Comparison of ENCODE assay signal across 9 cellular contexts in genomic region chr5:179801304-179802206, GRCh38. TPM values are rescaled to one million over a fixed set of nuclear protein-coding genes. Genes with fewer than 3 reads are reported as not detected.
A peak's percentile ranks its signal among the peaks of the same experiment; 100 is the strongest.
DNase-seq lines count a peak whose midpoint lies in the region; ATAC-seq and TF ChIP-seq lines count a peak whose summit lies in the region.
"Had no signal": no experiment of that assay in that cellular context is flagged by ENCODE, and none has a peak within 500 bp of the region (broad histone marks: within the 10 kb centered on the region; RNA-seq: fewer than 3 reads in every experiment).

No MANE protein-coding gene starts in this region.

- CTCF ChIA-PET in GM10248 (lab: Yijun Ruan, JAX), result interaction anchor here (0.6 to 3.5 kb wide), 41 partner anchors 8 to 515 kb away, joined by 3 to 20 read pairs (median 4); partner anchors contain the start of genes LTC4S, MRNIP and SQSTM1
- CTCF ChIA-PET in activated B cell treated with CpG ODN at 0.5 μM for 24 hours (lab: Charles Lee), result interaction anchor here (0.5 to 3.6 kb wide), 25 partner anchors 10 to 527 kb away, joined by 3 to 29 read pairs (median 4); partner anchors contain the start of genes SQSTM1 and TBC1D9B

- TF ChIP-seq CTCF in GM10248 (IDR thresholded peaks at IDR 0.05; ENCODE audit: control extremely low read depth, extremely low read depth, low read depth, missing control alignments) (peak; percentile 73), activated B cell treated with CpG ODN at 0.5 μM for 24 hours (IDR thresholded peaks at IDR 0.05) (no peak)

- ATAC-seq in HG03280 (IDR thresholded peaks at IDR 0.05; ENCODE audit: unreplicated experiment), result peak; percentile 32
- peak; percentile 58 for ATAC-seq in activated B cell treated with CpG ODN at 0.5 μM for 24 hours (ENCODE audit: low read depth)
- peak; percentile 57 for ATAC-seq in memory B cell (ENCODE audit: low read depth)
- no peak for ATAC-seq in GM18520 (IDR thresholded peaks at IDR 0.05; ENCODE audit: unreplicated experiment)
- ATAC-seq in GM18519 (IDR thresholded peaks at IDR 0.05; ENCODE audit: low FRiP score, unreplicated experiment), result no peak

- H3K36me3 Mint-ChIP-seq in activated B cell treated with CpG ODN at 0.5 μM for 24 hours (ENCODE audit: low read depth), result peaks cover 27% of the 10 kb centered on the region
- peaks cover 6% of the 10 kb centered on the region for H3K36me3 Mint-ChIP-seq in memory B cell

- H3K9me3 Mint-ChIP-seq in activated B cell treated with CpG ODN at 0.5 μM for 24 hours (no peaks in the 10 kb centered on the region), memory B cell (no peaks in the 10 kb centered on the region)

- POLR2A ChIA-PET in GM10248 (lab: Yijun Ruan, JAX) (interaction anchor here (0.8 to 1.0 kb wide), 3 partner anchors 19 to 186 kb away, joined by 3 to 8 read pairs (median 3); partner anchors contain the start of gene SQSTM1), activated B cell treated with CpG ODN at 0.5 μM for 24 hours (lab: Charles Lee) (interaction anchor here (0.6 to 3.6 kb wide), 9 partner anchors 10 to 174 kb away, joined by 3 to 56 read pairs (median 5); partner anchors contain the start of genes MRNIP and SQSTM1)

- H3K4me3 Mint-ChIP-seq in activated B cell treated with CpG ODN at 0.5 μM for 24 hours (no peak overlapping the region), memory B cell (no peak overlapping the region)

- DNase-seq in GM10248 (ENCODE audit: extremely low spot score) (peak; percentile 80), activated B cell treated with CpG ODN at 0.5 μM for 24 hours (peak; percentile 80), memory B cell (ENCODE audit: low spot score in 2 of 2) (peak; percentile 84 to 87)
- peak; percentile 75 for DNase-seq in central memory CD4-positive, alpha-beta T cell
- DNase-seq in stimulated activated CD8-positive, alpha-beta memory T cell treated with anti-CD3 and anti-CD28 coated beads, Interleukin-7, amount 100 ng/mL, for 4 hours (ENCODE audit: low read depth in 2 of 2), result peak; percentile 67 to 75

- intact Hi-C loops in activated B cell treated with CpG ODN at 0.5 μM for 24 hours (cut with micrococcal nuclease), result loop anchor here (1.0 to 2.0 kb wide), 6 partner anchors 20 to 289 kb away; partner anchors contain the start of genes MRNIP and TBC1D9B

- no peaks in the 10 kb centered on the region for H3K27me3 Mint-ChIP-seq in activated B cell treated with CpG ODN at 0.5 μM for 24 hours
- no peaks in the 10 kb centered on the region for H3K27me3 Mint-ChIP-seq in memory B cell

- H3K4me1 Mint-ChIP-seq in activated B cell treated with CpG ODN at 0.5 μM for 24 hours, result peaks cover 38% of the 10 kb centered on the region
- H3K4me1 Mint-ChIP-seq in memory B cell, result peaks cover 31% of the 10 kb centered on the region

- H3K27ac Mint-ChIP-seq in activated B cell treated with CpG ODN at 0.5 μM for 24 hours (no peak overlapping the region), memory B cell (peak overlapping the region; percentile 15)

RNA-seq across cellular contexts. Expression of gene MGAT4B, which starts 5.1 kb away (rescaled TPM):
- 73.6 and 85.3 TPM in 2 replicates for total RNA-seq in activated B cell treated with CpG ODN at 0.5 μM for 24 hours

RNA-seq across cellular contexts. Expression of gene LTC4S, which starts 7.8 kb away (rescaled TPM):
- 2.6 and 2.7 TPM in 2 replicates for total RNA-seq in activated B cell treated with CpG ODN at 0.5 μM for 24 hours
- total RNA-seq: RPMI7951 had no signal

RNA-seq across cellular contexts. Expression of gene SQSTM1, which starts 19.1 kb away (rescaled TPM):
- total RNA-seq in activated B cell treated with CpG ODN at 0.5 μM for 24 hours, result 243 and 252 TPM in 2 replicates

RNA-seq across cellular contexts. Expression of gene MRNIP, which starts 57.1 kb away (rescaled TPM):
- total RNA-seq in activated B cell treated with CpG ODN at 0.5 μM for 24 hours, result 54.6 and 70.0 TPM in 2 replicates

Comparison
In these comparisons a context has a peak if more than half of its experiments do, and no peak if none do; other contexts are left out.
1. ATAC-seq: peak in HG03280 (single experiment), activated B cell treated with CpG ODN at 0.5 μM for 24 hours (single experiment) and memory B cell (single experiment); none in GM18520 (single experiment) and GM18519 (single experiment).
2. Peak in every context shown above with its lines, with median percentiles within 50 percentile points of each other: DNase-seq.